Comparison of ENCODE assay signal across 1 cellular context in the genomic region with DNA sequence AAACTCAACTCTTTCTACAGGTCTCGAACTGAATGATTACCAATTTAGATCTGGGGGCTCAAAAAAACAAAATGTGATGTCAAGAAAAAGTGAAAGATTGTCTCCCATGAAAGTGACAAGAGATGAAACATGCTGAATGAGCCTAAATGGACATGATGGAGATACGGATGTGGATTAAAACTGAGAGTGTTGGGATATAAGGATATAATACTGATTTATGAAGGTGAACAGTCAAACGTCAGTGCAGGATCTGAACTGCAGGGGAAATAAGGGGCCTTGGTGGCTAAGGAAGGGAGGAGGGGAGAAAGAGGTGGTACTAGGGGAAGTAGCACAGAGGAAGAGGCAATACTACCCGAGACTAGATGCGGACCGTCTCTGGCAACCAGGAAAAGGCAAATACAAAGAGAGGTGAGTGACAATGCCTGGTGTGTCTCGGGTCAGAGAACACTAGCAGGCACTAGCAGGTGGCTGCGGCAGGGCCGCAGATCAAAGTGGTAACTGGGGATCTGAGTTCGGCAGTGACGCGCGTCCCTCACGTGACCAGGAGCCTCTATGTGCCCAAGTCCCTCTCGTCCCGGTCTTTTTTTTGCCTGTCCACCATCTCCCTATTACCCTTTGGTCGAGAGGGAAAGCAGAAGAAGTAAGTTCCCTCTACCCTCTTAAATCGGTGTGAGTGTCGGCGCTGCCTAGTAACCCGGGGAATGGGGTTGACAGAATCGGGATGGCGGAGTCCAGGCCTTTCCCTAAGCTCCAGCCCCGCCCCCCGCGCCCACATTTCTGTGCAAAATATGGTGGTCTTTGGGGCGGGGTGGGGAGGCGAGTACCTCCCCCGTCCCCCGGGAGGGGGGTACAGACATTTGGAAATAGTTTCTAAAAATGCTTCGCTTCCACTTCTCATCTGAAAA.
A peak's percentile ranks its signal among the peaks of the same experiment; 100 is the strongest.
TF ChIP-seq lines count a peak whose summit lies in the region.

TSS of gene TCEAL1 (plus strand) at position 590 of the 905 bp plus-strand sequence. CDS start 942 bp downstream, outside the sequence.

TF ChIP-seq in GM12878, 131 proteins besides CTCF, POLR2A, EP300 and RAD21 (continued from another document and continues in another):
- TF ChIP-seq ZZZ3 (IDR thresholded peaks at IDR 0.05; ENCODE audit: control insufficient read depth, insufficient read length, low read depth) (no peak), RELB (IDR thresholded peaks at IDR 0.05; ENCODE audit: low read depth) (no peak), PML (IDR thresholded peaks at IDR 0.05; ENCODE audit: low read length) (no peak), ZBTB33 (IDR thresholded peaks at IDR 0.05) (no peak), IRF4 (IDR thresholded peaks at IDR 0.05; ENCODE audit: low read depth, low read length) (peak; percentile 51; the same call in 1 of the 2 replicates), NFXL1 (IDR thresholded peaks at IDR 0.05; ENCODE audit: borderline replicate concordance) (no peak), MXI1 (IDR thresholded peaks at IDR 0.05; ENCODE audit: low read depth, low read length) (0 out of 2 replicates have a peak, but pooled peaks have one; percentile 27), ZNF274 (IDR thresholded peaks at IDR 0.05; ENCODE audit: insufficient read depth, insufficient read length) (no peak), HDAC2 (IDR thresholded peaks at IDR 0.05) (no peak), MTA3 (IDR thresholded peaks at IDR 0.05; ENCODE audit: borderline replicate concordance, low read length) (no peak; the same call in 1 of the 2 replicates), IRF5 (IDR thresholded peaks at IDR 0.05; ENCODE audit: borderline replicate concordance) (no peak), BCLAF1 (IDR thresholded peaks at IDR 0.05) (no peak), JUNB (IDR thresholded peaks at IDR 0.05) (no peak)
- TF ChIP-seq, protein P1, sequence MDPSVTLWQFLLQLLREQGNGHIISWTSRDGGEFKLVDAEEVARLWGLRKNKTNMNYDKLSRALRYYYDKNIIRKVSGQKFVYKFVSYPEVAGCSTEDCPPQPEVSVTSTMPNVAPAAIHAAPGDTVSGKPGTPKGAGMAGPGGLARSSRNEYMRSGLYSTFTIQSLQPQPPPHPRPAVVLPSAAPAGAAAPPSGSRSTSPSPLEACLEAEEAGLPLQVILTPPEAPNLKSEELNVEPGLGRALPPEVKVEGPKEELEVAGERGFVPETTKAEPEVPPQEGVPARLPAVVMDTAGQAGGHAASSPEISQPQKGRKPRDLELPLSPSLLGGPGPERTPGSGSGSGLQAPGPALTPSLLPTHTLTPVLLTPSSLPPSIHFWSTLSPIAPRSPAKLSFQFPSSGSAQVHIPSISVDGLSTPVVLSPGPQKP (IDR thresholded peaks at IDR 0.05; ENCODE audit: low read depth, low read length): no peak
- TF ChIP-seq, protein P2, sequence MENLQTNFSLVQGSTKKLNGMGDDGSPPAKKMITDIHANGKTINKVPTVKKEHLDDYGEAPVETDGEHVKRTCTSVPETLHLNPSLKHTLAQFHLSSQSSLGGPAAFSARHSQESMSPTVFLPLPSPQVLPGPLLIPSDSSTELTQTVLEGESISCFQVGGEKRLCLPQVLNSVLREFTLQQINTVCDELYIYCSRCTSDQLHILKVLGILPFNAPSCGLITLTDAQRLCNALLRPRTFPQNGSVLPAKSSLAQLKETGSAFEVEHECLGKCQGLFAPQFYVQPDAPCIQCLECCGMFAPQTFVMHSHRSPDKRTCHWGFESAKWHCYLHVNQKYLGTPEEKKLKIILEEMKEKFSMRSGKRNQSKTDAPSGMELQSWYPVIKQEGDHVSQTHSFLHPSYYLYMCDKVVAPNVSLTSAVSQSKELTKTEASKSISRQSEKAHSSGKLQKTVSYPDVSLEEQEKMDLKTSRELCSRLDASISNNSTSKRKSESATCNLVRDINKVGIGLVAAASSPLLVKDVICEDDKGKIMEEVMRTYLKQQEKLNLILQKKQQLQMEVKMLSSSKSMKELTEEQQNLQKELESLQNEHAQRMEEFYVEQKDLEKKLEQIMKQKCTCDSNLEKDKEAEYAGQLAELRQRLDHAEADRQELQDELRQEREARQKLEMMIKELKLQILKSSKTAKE (IDR thresholded peaks at IDR 0.05; ENCODE audit: low read depth, poor library complexity, severe bottlenecking): no peak
- TF ChIP-seq, protein P3, sequence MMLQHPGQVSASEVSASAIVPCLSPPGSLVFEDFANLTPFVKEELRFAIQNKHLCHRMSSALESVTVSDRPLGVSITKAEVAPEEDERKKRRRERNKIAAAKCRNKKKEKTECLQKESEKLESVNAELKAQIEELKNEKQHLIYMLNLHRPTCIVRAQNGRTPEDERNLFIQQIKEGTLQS (IDR thresholded peaks at IDR 0.05; ENCODE audit: borderline replicate concordance, extremely low read depth, low read depth, low read length): peak; percentile 64; the same call in 1 of the 2 replicates
- TF ChIP-seq, protein P4, sequence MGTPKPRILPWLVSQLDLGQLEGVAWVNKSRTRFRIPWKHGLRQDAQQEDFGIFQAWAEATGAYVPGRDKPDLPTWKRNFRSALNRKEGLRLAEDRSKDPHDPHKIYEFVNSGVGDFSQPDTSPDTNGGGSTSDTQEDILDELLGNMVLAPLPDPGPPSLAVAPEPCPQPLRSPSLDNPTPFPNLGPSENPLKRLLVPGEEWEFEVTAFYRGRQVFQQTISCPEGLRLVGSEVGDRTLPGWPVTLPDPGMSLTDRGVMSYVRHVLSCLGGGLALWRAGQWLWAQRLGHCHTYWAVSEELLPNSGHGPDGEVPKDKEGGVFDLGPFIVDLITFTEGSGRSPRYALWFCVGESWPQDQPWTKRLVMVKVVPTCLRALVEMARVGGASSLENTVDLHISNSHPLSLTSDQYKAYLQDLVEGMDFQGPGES (IDR thresholded peaks at IDR 0.05): no peak
- TF ChIP-seq, protein P5, sequence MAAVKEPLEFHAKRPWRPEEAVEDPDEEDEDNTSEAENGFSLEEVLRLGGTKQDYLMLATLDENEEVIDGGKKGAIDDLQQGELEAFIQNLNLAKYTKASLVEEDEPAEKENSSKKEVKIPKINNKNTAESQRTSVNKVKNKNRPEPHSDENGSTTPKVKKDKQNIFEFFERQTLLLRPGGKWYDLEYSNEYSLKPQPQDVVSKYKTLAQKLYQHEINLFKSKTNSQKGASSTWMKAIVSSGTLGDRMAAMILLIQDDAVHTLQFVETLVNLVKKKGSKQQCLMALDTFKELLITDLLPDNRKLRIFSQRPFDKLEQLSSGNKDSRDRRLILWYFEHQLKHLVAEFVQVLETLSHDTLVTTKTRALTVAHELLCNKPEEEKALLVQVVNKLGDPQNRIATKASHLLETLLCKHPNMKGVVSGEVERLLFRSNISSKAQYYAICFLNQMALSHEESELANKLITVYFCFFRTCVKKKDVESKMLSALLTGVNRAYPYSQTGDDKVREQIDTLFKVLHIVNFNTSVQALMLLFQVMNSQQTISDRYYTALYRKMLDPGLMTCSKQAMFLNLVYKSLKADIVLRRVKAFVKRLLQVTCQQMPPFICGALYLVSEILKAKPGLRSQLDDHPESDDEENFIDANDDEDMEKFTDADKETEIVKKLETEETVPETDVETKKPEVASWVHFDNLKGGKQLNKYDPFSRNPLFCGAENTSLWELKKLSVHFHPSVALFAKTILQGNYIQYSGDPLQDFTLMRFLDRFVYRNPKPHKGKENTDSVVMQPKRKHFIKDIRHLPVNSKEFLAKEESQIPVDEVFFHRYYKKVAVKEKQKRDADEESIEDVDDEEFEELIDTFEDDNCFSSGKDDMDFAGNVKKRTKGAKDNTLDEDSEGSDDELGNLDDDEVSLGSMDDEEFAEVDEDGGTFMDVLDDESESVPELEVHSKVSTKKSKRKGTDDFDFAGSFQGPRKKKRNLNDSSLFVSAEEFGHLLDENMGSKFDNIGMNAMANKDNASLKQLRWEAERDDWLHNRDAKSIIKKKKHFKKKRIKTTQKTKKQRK (IDR thresholded peaks at IDR 0.05; ENCODE audit: low read depth, low read length): no peak
- TF ChIP-seq, protein P6, sequence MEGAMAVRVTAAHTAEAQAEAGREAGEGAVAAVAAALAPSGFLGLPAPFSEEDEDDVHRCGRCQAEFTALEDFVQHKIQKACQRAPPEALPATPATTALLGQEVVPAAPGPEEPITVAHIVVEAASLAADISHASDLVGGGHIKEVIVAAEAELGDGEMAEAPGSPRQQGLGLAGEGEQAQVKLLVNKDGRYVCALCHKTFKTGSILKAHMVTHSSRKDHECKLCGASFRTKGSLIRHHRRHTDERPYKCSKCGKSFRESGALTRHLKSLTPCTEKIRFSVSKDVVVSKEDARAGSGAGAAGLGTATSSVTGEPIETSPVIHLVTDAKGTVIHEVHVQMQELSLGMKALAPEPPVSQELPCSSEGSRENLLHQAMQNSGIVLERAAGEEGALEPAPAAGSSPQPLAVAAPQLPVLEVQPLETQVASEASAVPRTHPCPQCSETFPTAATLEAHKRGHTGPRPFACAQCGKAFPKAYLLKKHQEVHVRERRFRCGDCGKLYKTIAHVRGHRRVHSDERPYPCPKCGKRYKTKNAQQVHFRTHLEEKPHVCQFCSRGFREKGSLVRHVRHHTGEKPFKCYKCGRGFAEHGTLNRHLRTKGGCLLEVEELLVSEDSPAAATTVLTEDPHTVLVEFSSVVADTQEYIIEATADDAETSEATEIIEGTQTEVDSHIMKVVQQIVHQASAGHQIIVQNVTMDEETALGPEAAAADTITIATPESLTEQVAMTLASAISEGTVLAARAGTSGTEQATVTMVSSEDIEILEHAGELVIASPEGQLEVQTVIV (IDR thresholded peaks at IDR 0.05; ENCODE audit: borderline replicate concordance, partially characterized antibody): no peak
